Comparison of ENCODE assay signal across 20 cellular contexts in the genomic region with DNA sequence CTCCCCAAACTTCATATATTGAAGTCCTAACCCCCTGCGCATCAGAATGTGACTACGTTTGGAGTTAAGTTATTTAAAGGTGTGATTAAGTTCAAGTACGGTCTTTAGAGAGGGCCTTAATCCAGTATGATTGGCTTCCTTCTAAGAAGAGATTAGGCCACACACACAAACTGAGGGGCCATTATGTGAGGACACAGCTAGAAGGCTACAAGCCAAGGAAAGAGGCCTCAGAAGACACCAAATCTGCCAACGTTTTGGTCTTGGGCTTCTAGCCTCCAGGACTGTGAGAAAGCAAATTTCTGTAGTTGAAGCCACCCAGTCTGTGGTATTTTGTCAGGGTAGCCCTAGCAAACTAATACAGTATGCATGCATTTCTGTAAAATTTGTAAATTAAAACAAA.
"Had no signal": no experiment of that assay in that cellular context is flagged by ENCODE, and none has a peak within 500 bp of the region (broad histone marks: within the 10 kb centered on the region; RNA-seq: fewer than 3 reads in every experiment).

No MANE protein-coding gene starts in this region.

- H3K27me3 ChIP-seq: colonic mucosa, dorsolateral prefrontal cortex, hepatocyte, left lung, thyroid gland had no signal

- H3K27ac Mint-ChIP-seq: activated naive CD8-positive, alpha-beta T cell treated with anti-CD3 and anti-CD28 coated beads for 36 hours; immature natural killer cell; natural killer cell had no signal

- H3K27ac ChIP-seq: colonic mucosa, hepatocyte, left lung, prostate gland, thyroid gland had no signal

- H3K36me3 ChIP-seq: colonic mucosa, prostate gland, thyroid gland had no signal

- H3K27me3 Mint-ChIP-seq: activated naive CD8-positive, alpha-beta T cell treated with anti-CD3 and anti-CD28 coated beads for 36 hours; effector memory CD8-positive, alpha-beta T cell; T-cell had no signal

- ATAC-seq: activated CD4-positive, CD25-positive, alpha-beta regulatory T cell treated with anti-CD3 and anti-CD28 coated beads, Interleukin-2, amount 50 U/mL, for 24 hours; esophagus mucosa; left lung; stimulated activated naive CD8-positive, alpha-beta T cell treated with anti-CD3 and anti-CD28 coated beads, Interleukin-15, Interleukin-2, amounts not matched to agents 100 U/mL and 50 U/mL, for 24 hours had no signal

- H3K4me3 ChIP-seq: colonic mucosa, dorsolateral prefrontal cortex, hepatocyte, left lung, prostate gland, thyroid gland had no signal

- H3K9me3 ChIP-seq: colonic mucosa, left lung, prostate gland, thyroid gland had no signal

- H3K4me1 ChIP-seq: colonic mucosa, left lung, prostate gland had no signal

- H3K9me3 Mint-ChIP-seq: activated naive CD8-positive, alpha-beta T cell treated with anti-CD3 and anti-CD28 coated beads for 36 hours; effector memory CD8-positive, alpha-beta T cell; immature natural killer cell; natural killer cell; T-cell had no signal

- H3K36me3 Mint-ChIP-seq: natural killer cell had no signal

- DNase-seq: activated CD4-positive, alpha-beta T cell treated with anti-CD3 and anti-CD28 coated beads, Interleukin-2, amount 50 U/mL, for 1 hour; activated naive CD8-positive, alpha-beta T cell treated with anti-CD3 and anti-CD28 coated beads for 36 hours; activated T-cell treated with anti-CD3 and anti-CD28 coated beads, Interleukin-2, amount 50 U/mL, for 1 hour; colonic mucosa; dorsolateral prefrontal cortex; effector memory CD8-positive, alpha-beta T cell; foreskin melanocyte; immature natural killer cell; kidney glomerular epithelial cell; left lung; midbrain; natural killer cell; stimulated activated CD4-positive, alpha-beta T cell treated with anti-CD3 and anti-CD28 coated beads, Interleukin-4, amount 100 ng/mL, for 24 hours; stimulated activated naive CD8-positive, alpha-beta T cell treated with anti-CD3 and anti-CD28 coated beads, Interleukin-15, Interleukin-2, amounts not matched to agents 100 U/mL and 50 U/mL, for 24 hours; T-cell; thyroid gland had no signal

- H3K4me3 Mint-ChIP-seq: activated naive CD8-positive, alpha-beta T cell treated with anti-CD3 and anti-CD28 coated beads for 36 hours; effector memory CD8-positive, alpha-beta T cell; immature natural killer cell; natural killer cell; T-cell had no signal
